Comparison of ENCODE assay signal across 14 cellular contexts in genomic region chr20:4810446-4811019, GRCh38. TPM values are rescaled to one million over a fixed set of nuclear protein-coding genes. Genes with fewer than 3 reads are reported as not detected.
DNase-seq lines count a peak whose midpoint lies in the region; ATAC-seq, FAIRE-seq and TF ChIP-seq lines count a peak whose summit lies in the region.
"Had no signal": no experiment of that assay in that cellular context is flagged by ENCODE, and none has a peak within 500 bp of the region (broad histone marks: within the 10 kb centered on the region; RNA-seq: fewer than 3 reads in every experiment).

No MANE protein-coding gene starts in this region.

- RAD21 ChIA-PET in GM12878 (lab: Charles Lee; ENCODE audit: unreplicated experiment): interaction anchor here (0.5 to 2.2 kb wide), 2 partner anchors 146 to 199 kb away, joined by 3 to 13 read pairs; no protein-coding TSS in a partner anchor

- H3K9ac ChIP-seq in GM12878 (ENCODE audit: control insufficient read depth, insufficient read depth, low read length): peak overlapping the region; percentile 18

- peaks cover 31% of the 10 kb centered on the region for H3K79me2 ChIP-seq in GM12878 (ENCODE audit: control insufficient read depth, insufficient read depth, low read length)

- H3K27ac Mint-ChIP-seq in CD4-positive, alpha-beta memory T cell: peak overlapping the region; percentile 99 to 100 (median 100)
- peak overlapping the region; percentile 84 to 100 (median 100) for H3K27ac Mint-ChIP-seq in IgD-negative memory B cell
- H3K27ac Mint-ChIP-seq: nephron had no signal

- peak overlapping the region; percentile 56 for H3K4me2 ChIP-seq in GM12878 (ENCODE audit: control insufficient read depth, insufficient read depth)

- peaks cover 65 to 99% (median 82%) of the 10 kb centered on the region in 4 donors for H3K4me1 Mint-ChIP-seq in CD4-positive, alpha-beta memory T cell
- H3K4me1 Mint-ChIP-seq in IgD-negative memory B cell: peaks cover 59 to 84% (median 77%) of the 10 kb centered on the region in 3 donors

- SMC1A ChIA-PET in GM12878 (lab: Charles Lee; ENCODE audit: uncharacterized antibody, unreplicated experiment): interaction anchor here (1.0 to 3.4 kb wide), 8 partner anchors 14 to 167 kb away, joined by 3 to 19 read pairs (median 6); no protein-coding TSS in a partner anchor

- peaks cover 8% of the 10 kb centered on the region for H3K36me3 ChIP-seq in CD4-positive, alpha-beta memory T cell (ENCODE audit: insufficient read depth, low read length)
- H3K36me3 ChIP-seq in GM12878 (ENCODE audit: control insufficient read depth in 2 of 2, insufficient read depth in 2 of 2, low read length in 1 of 2): peaks cover 0 to 6% of the 10 kb centered on the region in 2 experiments; a peak in 1 of 4 replicates
- peaks cover 67% of the 10 kb centered on the region for H3K36me3 ChIP-seq in neutrophil

- no peaks in the 10 kb centered on the region for H3K9me3 Mint-ChIP-seq in CD4-positive, alpha-beta memory T cell
- H3K9me3 Mint-ChIP-seq in IgD-negative memory B cell: no peaks in the 10 kb centered on the region
- H3K9me3 Mint-ChIP-seq: nephron had no signal

- CTCF ChIA-PET in CD4-positive, alpha-beta memory T cell (lab: Charles Lee; ENCODE audit: partially characterized antibody): no interaction called here
- CTCF ChIA-PET in GM12878 (lab: Yijun Ruan, JAX): interaction anchor here (1.1 to 2.5 kb wide), 8 partner anchors 11 to 315 kb away, joined by 3 to 7 read pairs (median 6); no protein-coding TSS in a partner anchor

- intact Hi-C loops in CD4-positive, alpha-beta memory T cell (cut with micrococcal nuclease): loop anchor here (5.0 kb wide), 2 partner anchors 57 to 382 kb away; no protein-coding TSS in a partner anchor
- intact Hi-C loops in GM12878 (cut with micrococcal nuclease; ENCODE audit: unreplicated experiment): loop anchor here (5.0 kb wide), 3 partner anchors 137 to 312 kb away; no protein-coding TSS in a partner anchor

- no peak for TF ChIP-seq RAD21 in GM12878 (IDR thresholded peaks at IDR 0.05; ENCODE audit: insufficient read depth, low read depth, low read length)

- peak overlapping the region in 7 of 8 donors; percentile 12 to 95 (median 52) for H3K4me3 Mint-ChIP-seq in CD4-positive, alpha-beta memory T cell
- H3K4me3 Mint-ChIP-seq in IgD-negative memory B cell: peak overlapping the region; percentile 52 to 91 (median 89)
- H3K4me3 Mint-ChIP-seq: nephron had no signal

- POLR2A ChIA-PET in CD4-positive, alpha-beta memory T cell (lab: Charles Lee; ENCODE audit: partially characterized antibody): interaction anchor here (1.3 to 5.5 kb wide), 3 partner anchors 14 to 58 kb away, joined by 3 to 30 read pairs (median 9); no protein-coding TSS in a partner anchor
- POLR2A ChIA-PET in GM12878 (lab: Charles Lee): interaction anchor here (1.5 kb wide), 1 partner anchor 101 kb away, joined by 3 read pairs; no protein-coding TSS in a partner anchor

- TF ChIP-seq CTCF in GM12878 (IDR thresholded peaks at IDR 0.05 in 2 of 3, conservative IDR thresholded peaks at IDR 0.05 in 1 of 3; ENCODE audit: control insufficient read depth in 2 of 3, extremely low read depth in 1 of 3, insufficient read depth in 1 of 3, low read depth in 3 of 3, low read length in 3 of 3) (no peak), neutrophil (IDR thresholded peaks at IDR 0.05) (no peak)

- TF ChIP-seq EP300 in GM12878 (IDR thresholded peaks at IDR 0.05; ENCODE audit: borderline replicate concordance in 1 of 2, control insufficient read depth in 1 of 2, low read depth in 2 of 2, low read length in 2 of 2): no peak

- H3K36me3 Mint-ChIP-seq in CD4-positive, alpha-beta memory T cell: peaks cover 15 to 39% of the 10 kb centered on the region in 2 donors
- H3K36me3 Mint-ChIP-seq in IgD-negative memory B cell: peaks cover 6% of the 10 kb centered on the region

- no peaks in the 10 kb centered on the region for H4K20me1 ChIP-seq in GM12878 (ENCODE audit: control insufficient read depth, insufficient read depth)

- H3K4me1 ChIP-seq in CD4-positive, alpha-beta memory T cell (ENCODE audit: insufficient read depth, low read length): peaks cover 82% of the 10 kb centered on the region
- H3K4me1 ChIP-seq in GM12878 (ENCODE audit: control insufficient read depth, insufficient read depth, low read length) (peaks cover 68% of the 10 kb centered on the region), neutrophil (ENCODE audit: control insufficient read depth in 1 of 2, insufficient read depth in 1 of 2, low read depth in 1 of 2, low read length in 1 of 2) (peaks cover 97 to 100% of the 10 kb centered on the region in 2 experiments)

- in situ Hi-C loops in GM12878 (cut with MboI): loop anchor here (5.0 kb wide), 1 partner anchor 272 kb away; no protein-coding TSS in a partner anchor

- no peaks in the 10 kb centered on the region for H3K9me3 ChIP-seq in CD4-positive, alpha-beta memory T cell (ENCODE audit: control insufficient read depth in 1 of 2, low read length in 2 of 2)
- H3K9me3 ChIP-seq in GM12878 (replicated peaks; ENCODE audit: control insufficient read depth, insufficient read depth, low read length): no peaks in the 10 kb centered on the region
- H3K9me3 ChIP-seq in neutrophil: no peaks in the 10 kb centered on the region

- H3K27ac ChIP-seq in CD4-positive, alpha-beta memory T cell (ENCODE audit: low read depth, low read length): peak overlapping the region; percentile 98
- peak overlapping the region; percentile 48 for H3K27ac ChIP-seq in GM12878 (ENCODE audit: control insufficient read depth, insufficient read depth)
- peak overlapping the region; percentile 100 for H3K27ac ChIP-seq in neutrophil

- 51% methylated on average over 8 of the region's 8 CpGs for WGBS in GM12878 (ENCODE audit: insufficient coverage, insufficient replicate concordance, low lambda C conversion rate, missing lambda C conversion rate)

- FAIRE-seq in GM12878 (lab: Jason Lieb, UNC) (no peak), RCC 7860 (lab: Jason Lieb, UNC) (no peak)
- FAIRE-seq: bronchial epithelial cell had no signal

- BruUV-seq in GM12878 (replicated peaks; lab: Mats Ljungman, UMichigan): no TSS peak

- no peaks in the 10 kb centered on the region for H3K27me3 Mint-ChIP-seq in CD4-positive, alpha-beta memory T cell
- peaks cover 1% of the 10 kb centered on the region for H3K27me3 Mint-ChIP-seq in IgD-negative memory B cell

- no peaks in the 10 kb centered on the region for H3K27me3 ChIP-seq in CD4-positive, alpha-beta memory T cell (ENCODE audit: insufficient read depth, low read length)
- no peaks in the 10 kb centered on the region for H3K27me3 ChIP-seq in GM12878 (replicated peaks in 1 of 2; ENCODE audit: control insufficient read depth in 2 of 2, insufficient read depth in 2 of 2, low read length in 1 of 2)
- no peaks in the 10 kb centered on the region for H3K27me3 ChIP-seq in neutrophil

- H2AFZ ChIP-seq in GM12878 (ENCODE audit: control insufficient read depth, low read depth, low read length): no peak overlapping the region

- DNase-seq in CD4-positive, alpha-beta memory T cell: no peak
- DNase-seq in GM12878 (ENCODE audit: low read depth, low spot score): no peak
- DNase-seq in DMS79 (lab: John Stamatoyannopoulos, UW): no peak
- DNase-seq in RCC 7860 (ENCODE audit: low spot score): no peak
- DNase-seq: kidney glomerular epithelial cell; NCI-H1694; NCI-H524 treated with DMSO at 0.1 percent for 48 hours; Right ventricle myocardium superior; stimulated activated CD4-positive, alpha-beta T cell treated with anti-CD3 and anti-CD28 coated beads, Interleukin-4, amount 100 ng/mL, for 24 hours had no signal

- no peak for TF ChIP-seq POLR2A in GM12878 (IDR thresholded peaks at IDR 0.05; ENCODE audit: low read depth, low read length)

- ATAC-seq in GM12878 (no peak), GM19397 (IDR thresholded peaks at IDR 0.05; ENCODE audit: unreplicated experiment) (no peak)

- no peak overlapping the region for H3K4me3 ChIP-seq in CD4-positive, alpha-beta memory T cell (ENCODE audit: low read length in 2 of 2)
- H3K4me3 ChIP-seq in GM12878 (0 out of 2 replicates have a peak overlapping the region, but pooled peaks have one; percentile 1), neutrophil (ENCODE audit: low read depth in 1 of 2, low read length in 1 of 2) (peak overlapping the region; percentile 65 to 80)

TF ChIP-seq in GM12878, 131 proteins besides CTCF, POLR2A, EP300 and RAD21 (continues in another document):
- peak; percentile 47; the same call in 1 of the 2 replicates for TF ChIP-seq EED (IDR thresholded peaks at IDR 0.05; ENCODE audit: low read depth)

RNA-seq across cellular contexts. Expression of gene RASSF2, which starts 12.9 kb away (rescaled TPM):
- total RNA-seq in CD4-positive, alpha-beta memory T cell: 10 to 100 TPM; 33.9 to 37.1 TPM
- 10 to 100 TPM; 35.2 to 46.0 TPM for polyA plus RNA-seq in CD4-positive, alpha-beta memory T cell
- polyA plus RNA-seq in IgD-negative memory B cell: 75.6 TPM
- total RNA-seq in GM12878 (2013; cell fraction: nucleolus; rRNA removed): 37.0 and 37.5 TPM in 2 replicates
- total RNA-seq in GM12878 (2014; rRNA removed): 57.4 and 61.7 TPM in 2 replicates
- total RNA-seq in GM12878 (2014; rRNA removed; fragmentation: Illumina TruSeq; extraction: Trizol): 56.1 and 58.2 TPM in 2 replicates
- total RNA-seq in GM12878 (2021): 48.4 and 48.7 TPM in 2 replicates
- polyA plus RNA-seq in GM12878 (2011; ENCODE audit: low read depth): 13.6 TPM
- polyA plus RNA-seq in GM12878 (2011; rRNA removed): 67.0 and 72.7 TPM in 2 replicates
- 54.9 and 58.4 TPM in 2 replicates for polyA plus RNA-seq in GM12878 (2011; cell fraction: cytosol; rRNA removed)
- polyA plus RNA-seq in GM12878 (2011; cell fraction: nucleus; rRNA removed): 39.8 and 44.2 TPM in 2 replicates
- 17.1 and 17.4 TPM in 2 replicates for polyA plus RNA-seq in GM12878 (2012)
- 55.9 and 60.8 TPM in 2 replicates for polyA plus RNA-seq in GM12878 (2014; fragmentation: Illumina TruSeq; extraction: Trizol)
- 10 to 100 TPM; 13.6 to 14.2 TPM for polyA plus RNA-seq in GM12878 (2014; fragmentation: Nextera tagmentation; extraction: Ambion mirVana)
- 45.8 and 47.5 TPM in 2 replicates for polyA plus RNA-seq in GM12878 (2014; rRNA removed)
- polyA plus RNA-seq in GM12878 (2016; fragmentation: Nextera tagmentation; extraction: Ambion mirVana): 10 to 100 TPM; 25.6 to 29.7 TPM
- 54.0 and 66.9 TPM in 2 replicates for polyA minus RNA-seq in GM12878 (2011; rRNA and poly(A)+ RNA removed)
- polyA minus RNA-seq in GM12878 (2011; cell fraction: cytosol; rRNA and poly(A)+ RNA removed): 20.7 and 26.9 TPM in 2 replicates
- 10.5 and 16.4 TPM in 2 replicates for polyA minus RNA-seq in GM12878 (2011; cell fraction: nucleus; rRNA and poly(A)+ RNA removed)

Comparison
In these comparisons a context has a peak if more than half of its experiments do, and no peak if none do; other contexts are left out.
1. H3K27ac ChIP-seq: peak in every context shown above with its lines; median percentile 100 in neutrophil; 98 in CD4-positive, alpha-beta memory T cell; 48 in GM12878.
2. H3K4me3 ChIP-seq: peak in GM12878 (single experiment) and neutrophil (2 of 2); none in CD4-positive, alpha-beta memory T cell (0 of 2).